8 cellular contexts compared by ENCODE assay signal in the genomic region with DNA sequence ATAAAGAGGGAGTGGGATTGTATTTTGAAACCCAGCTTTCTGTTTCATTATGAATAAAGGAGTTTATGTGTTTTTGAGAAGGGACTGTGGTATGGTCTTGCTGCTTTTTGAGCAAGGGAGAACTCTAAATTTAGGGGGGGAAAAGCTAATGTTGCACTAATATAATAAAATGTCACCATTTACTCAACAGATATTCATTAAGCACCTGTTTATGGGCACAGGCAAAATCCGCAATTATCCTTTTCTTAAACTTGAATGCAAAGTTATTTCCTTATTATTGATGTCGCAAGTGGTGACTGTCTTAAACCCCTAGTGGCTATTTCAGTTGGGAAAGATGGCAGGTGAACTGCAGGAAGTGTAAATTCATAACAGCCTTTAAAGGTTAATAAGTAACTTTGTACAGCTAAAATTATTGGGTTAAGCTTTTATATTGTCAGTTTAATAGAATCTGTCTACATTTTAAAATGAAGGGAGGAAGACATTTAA. TPM values are rescaled to one million over a fixed set of nuclear protein-coding genes. Genes with fewer than 3 reads are reported as not detected.
A peak's percentile ranks its signal among the peaks of the same experiment; 100 is the strongest.
DNase-seq lines count a peak whose midpoint lies in the region; ATAC-seq and TF ChIP-seq lines count a peak whose summit lies in the region.

No MANE protein-coding gene starts in this region.

- peak overlapping the region; percentile 87 for H3K27ac Mint-ChIP-seq in dendritic cell treated with granulocyte-macrophage colony-stimulating factor and Interleukin-4, amounts not matched to agents 40 ng/mL and 50 ng/mL, for 4 days
- H3K27ac Mint-ChIP-seq in natural killer cell, result peak overlapping the region; percentile 76 to 83

- H3K4me3 ChIP-seq in GM12875 (ENCODE audit: low read depth, low read length), result peak overlapping the region; percentile 86

- in situ Hi-C loops in ACHN (cut with HindIII; ENCODE audit: low pct_ligation_motif_present, low pct_unique_long_range_greater_than_20kb, low sequenced_read_pairs), result no loop called here

- no peaks in the 10 kb centered on the region for H3K27me3 Mint-ChIP-seq in dendritic cell treated with granulocyte-macrophage colony-stimulating factor and Interleukin-4, amounts not matched to agents 40 ng/mL and 50 ng/mL, for 4 days
- H3K27me3 Mint-ChIP-seq in natural killer cell (ENCODE audit: low read depth in 2 of 2), result no peaks in the 10 kb centered on the region

- ATAC-seq in HG02973 (IDR thresholded peaks at IDR 0.05; ENCODE audit: unreplicated experiment) (peak; percentile 32), natural killer cell (no peak), esophagus mucosa (no peak)

- intact Hi-C loops in dendritic cell treated with granulocyte-macrophage colony-stimulating factor and Interleukin-4, amounts not matched to agents 40 ng/mL and 50 ng/mL, for 4 days (cut with micrococcal nuclease), result loop anchor here (2.0 to 10.0 kb wide), 4 partner anchors 59 to 529 kb away; a partner anchor contains a TSS
- intact Hi-C loops in natural killer cell (cut with micrococcal nuclease), result loop anchor here (1.0 kb wide), 2 partner anchors 8 to 16 kb away; no protein-coding TSS in a partner anchor

- peak overlapping the region; percentile 80 for H3K4me3 Mint-ChIP-seq in dendritic cell treated with granulocyte-macrophage colony-stimulating factor and Interleukin-4, amounts not matched to agents 40 ng/mL and 50 ng/mL, for 4 days
- H3K4me3 Mint-ChIP-seq in natural killer cell, result peak overlapping the region; percentile 95

- H3K9me3 Mint-ChIP-seq in dendritic cell treated with granulocyte-macrophage colony-stimulating factor and Interleukin-4, amounts not matched to agents 40 ng/mL and 50 ng/mL, for 4 days, result no peaks in the 10 kb centered on the region
- H3K9me3 Mint-ChIP-seq in natural killer cell, result no peaks in the 10 kb centered on the region

- peaks cover 36% of the 10 kb centered on the region for H3K4me1 Mint-ChIP-seq in dendritic cell treated with granulocyte-macrophage colony-stimulating factor and Interleukin-4, amounts not matched to agents 40 ng/mL and 50 ng/mL, for 4 days (ENCODE audit: low read depth)
- peaks cover 34 to 38% of the 10 kb centered on the region in 2 donors for H3K4me1 Mint-ChIP-seq in natural killer cell

- TF ChIP-seq CTCF in GM12875 (IDR thresholded peaks at IDR 0.05; ENCODE audit: borderline replicate concordance, insufficient read depth, low read depth, low read length) (peak; percentile 33; the same call in 1 of the 2 replicates), natural killer cell (IDR thresholded peaks at IDR 0.05) (peak; percentile 32)

- peak; percentile 65 for DNase-seq in ACHN
- DNase-seq in OCI-M1 (lab: John Stamatoyannopoulos, UW), result peak; percentile 78
- no peak for DNase-seq in natural killer cell
- DNase-seq in islet precursor cell, result no peak

- H3K36me3 Mint-ChIP-seq in dendritic cell treated with granulocyte-macrophage colony-stimulating factor and Interleukin-4, amounts not matched to agents 40 ng/mL and 50 ng/mL, for 4 days (ENCODE audit: low read depth), result peaks cover 12% of the 10 kb centered on the region
- H3K36me3 Mint-ChIP-seq in natural killer cell, result no peaks in the 10 kb centered on the region

RNA-seq across cellular contexts. Expression of a gene that starts 1.5 kb away (rescaled TPM):
- total RNA-seq in natural killer cell, result 100 to 1,000 TPM; 140 to 183 (median 166) TPM
- total RNA-seq in esophagus mucosa, result 15.2 TPM

Comparison
In these comparisons a context has a peak if more than half of its experiments do, and no peak if none do; other contexts are left out.
1. DNase-seq: peak in ACHN (single experiment) and OCI-M1 (single experiment); none in natural killer cell (single experiment) and islet precursor cell (single experiment).